8 cellular contexts compared by ENCODE assay signal in genomic region chr6:79232696-79233462, GRCh38. TPM values are rescaled to one million over a fixed set of nuclear protein-coding genes. Genes with fewer than 3 reads are reported as not detected.
A peak's percentile ranks its signal among the peaks of the same experiment; 100 is the strongest.
DNase-seq lines count a peak whose midpoint lies in the region; ATAC-seq and TF ChIP-seq lines count a peak whose summit lies in the region.

No MANE protein-coding gene starts in this region.

- H3K27ac ChIP-seq in right atrium auricular region, result peak overlapping the region; percentile 93 to 97
- no peak overlapping the region for H3K27ac ChIP-seq in mesendoderm (ENCODE audit: low read depth, low read length)
- H3K27ac ChIP-seq in vagina, result peak overlapping the region; percentile 83

- H3K4me1 ChIP-seq in right atrium auricular region (peaks cover 0 to 23% of the 10 kb centered on the region in 2 donors), mesendoderm (ENCODE audit: control insufficient read depth, low read depth, low read length) (peaks cover 3% of the 10 kb centered on the region), vagina (peaks cover 14% of the 10 kb centered on the region)

- no peaks in the 10 kb centered on the region for H3K36me3 Mint-ChIP-seq in MCF 10A (ENCODE audit: insufficient read depth, unreplicated experiment)

- H3K56ac ChIP-seq in mesendoderm (ENCODE audit: low read length), result peak overlapping the region; percentile 97

- H3K4me3 Mint-ChIP-seq in MCF 10A (ENCODE audit: unreplicated experiment), result peak overlapping the region; percentile 88

- H2BK120ac ChIP-seq in mesendoderm (ENCODE audit: low read depth, low read length), result no peak overlapping the region

- H2BK5ac ChIP-seq in mesendoderm (ENCODE audit: low read length), result no peak overlapping the region

- peak overlapping the region; percentile 60 to 79 for H3K4me3 ChIP-seq in right atrium auricular region
- peak overlapping the region; percentile 96 for H3K4me3 ChIP-seq in mesendoderm (ENCODE audit: low read length)
- H3K4me3 ChIP-seq in vagina, result peak overlapping the region; percentile 55 to 60

- TF ChIP-seq CTCF in right atrium auricular region (IDR thresholded peaks at IDR 0.05), result no peak
- TF ChIP-seq CTCF in MCF 10A (IDR thresholded peaks at IDR 0.05; ENCODE audit: unreplicated experiment), result no peak
- no peak for TF ChIP-seq CTCF in vagina (IDR thresholded peaks at IDR 0.05)

- H3K27me3 ChIP-seq in right atrium auricular region (no peaks in the 10 kb centered on the region), mesendoderm (ENCODE audit: insufficient read depth, low read length, poor library complexity) (no peaks in the 10 kb centered on the region), vagina (no peaks in the 10 kb centered on the region)

- no TSS peak for BruUV-seq in MCF 10A (replicated peaks; lab: Mats Ljungman, UMichigan)

- H3K23ac ChIP-seq in mesendoderm (ENCODE audit: low read length), result no peak overlapping the region

- intact Hi-C loops in Right ventricle myocardium inferior (cut with DNase I) (loop anchor here (5.0 to 10.0 kb wide), 3 partner anchors 298 to 368 kb away; partner anchors contain the start of genes IRAK1BP1 and LCA5), MCF 10A (cut with micrococcal nuclease) (loop anchor here (1.0 to 5.0 kb wide), 3 partner anchors 155 to 304 kb away; partner anchors contain the start of genes LCA5 and PHIP), vagina (cut with DNase I) (loop anchor here (5.0 kb wide), 1 partner anchor 156 kb away; the partner anchor contains the start of gene PHIP)

- peak overlapping the region; percentile 14 for H3K4me2 ChIP-seq in mesendoderm (ENCODE audit: low read length)

- no peak overlapping the region for H4K5ac ChIP-seq in mesendoderm (ENCODE audit: low read length)

- no peak for TF ChIP-seq POLR2A in vagina (IDR thresholded peaks at IDR 0.05)

- WGBS in mesendoderm (ENCODE audit: extremely low coverage, insufficient coverage, low lambda C conversion rate), result no CpG with 5 or more reads among the region's 6 CpGs

- peaks cover 20% of the 10 kb centered on the region for H3K79me2 ChIP-seq in mesendoderm (ENCODE audit: control insufficient read depth, insufficient read depth, low read length)

- no peak overlapping the region for H3K18ac ChIP-seq in mesendoderm (ENCODE audit: low read length)

- no peak overlapping the region for H2BK15ac ChIP-seq in mesendoderm (replicated peaks; ENCODE audit: low read depth)

- no peak overlapping the region for H4K8ac ChIP-seq in mesendoderm (ENCODE audit: low read depth, low read length)

- POLR2A ChIA-PET in MCF 10A (lab: Yijun Ruan, JAX), result interaction anchor here (0.6 to 5.4 kb wide), 12 partner anchors 9 to 312 kb away, joined by 3 to 81 read pairs (median 4); partner anchors contain the start of gene PHIP

- H3K36me3 ChIP-seq in right atrium auricular region (no peaks in the 10 kb centered on the region), mesendoderm (ENCODE audit: control insufficient read depth, insufficient read depth, low read length) (no peaks in the 10 kb centered on the region), vagina (no peaks in the 10 kb centered on the region)

- H3K9me3 ChIP-seq in right atrium auricular region (no peaks in the 10 kb centered on the region), vagina (no peaks in the 10 kb centered on the region)

- H3K27me3 Mint-ChIP-seq in MCF 10A (ENCODE audit: insufficient read depth, unreplicated experiment), result no peaks in the 10 kb centered on the region

- H3K9me3 Mint-ChIP-seq in MCF 10A (ENCODE audit: unreplicated experiment), result no peaks in the 10 kb centered on the region

- no peak overlapping the region for H2AK5ac ChIP-seq in mesendoderm (ENCODE audit: low read length)

- DNase-seq in right atrium auricular region (ENCODE audit: low spot score) (no peak), Right ventricle myocardium inferior (ENCODE audit: missing footprints) (no peak), MCF 10A (ENCODE audit: unreplicated experiment) (no peak), mesendoderm (no peak), vagina (ENCODE audit: extremely low spot score in 2 of 2) (no peak), pons (ENCODE audit: low spot score) (no peak)

- peak overlapping the region; percentile 99 for H3K9ac ChIP-seq in mesendoderm (ENCODE audit: low read length)

- H3K4ac ChIP-seq in mesendoderm (ENCODE audit: low read depth, low read length), result no peak overlapping the region

- CTCF ChIA-PET in MCF 10A (lab: Yijun Ruan, JAX), result interaction anchor here (0.6 to 1.4 kb wide), 4 partner anchors 14 to 222 kb away, joined by 3 to 4 read pairs (median 3); no protein-coding TSS in a partner anchor

- H3K27ac Mint-ChIP-seq in MCF 10A (ENCODE audit: low read depth, unreplicated experiment), result peak overlapping the region; percentile 81

- peaks cover 7% of the 10 kb centered on the region for H3K4me1 Mint-ChIP-seq in MCF 10A (ENCODE audit: insufficient read depth, unreplicated experiment)

- ATAC-seq in Right ventricle myocardium inferior (no peak), GM19467 (IDR thresholded peaks at IDR 0.05; ENCODE audit: unreplicated experiment) (no peak), HG03139 (IDR thresholded peaks at IDR 0.05; ENCODE audit: unreplicated experiment) (no peak)

- peaks cover 6% of the 10 kb centered on the region for H3K79me1 ChIP-seq in mesendoderm (ENCODE audit: low read length)

RNA-seq across cellular contexts. Expression of gene HMGN3, which starts 1.6 kb away (rescaled TPM):
- 100 to 1,000 TPM in 1 of 2 donors, 10 to 100 TPM in 1; 77.0 to 152 TPM for total RNA-seq in right atrium auricular region
- total RNA-seq in Right ventricle myocardium inferior, result 153 TPM
- 18.7 and 36.5 TPM in 2 replicates for total RNA-seq in MCF 10A (2022)
- polyA plus RNA-seq in mesendoderm (2013, experiment 1 of 2), result 229 TPM
- 228 TPM for polyA plus RNA-seq in mesendoderm (2013, experiment 2 of 2)
- total RNA-seq in vagina, result 42.5 TPM
